Comparison of ENCODE assay signal across 9 cellular contexts in genomic region chr3:135736740-135737139, GRCh38.
DNase-seq lines count a peak whose midpoint lies in the region; ATAC-seq and TF ChIP-seq lines count a peak whose summit lies in the region.
"Had no signal": no experiment of that assay in that cellular context is flagged by ENCODE, and none has a peak within 500 bp of the region (broad histone marks: within the 10 kb centered on the region; RNA-seq: fewer than 3 reads in every experiment).

No MANE protein-coding gene starts in this region.

- DNase-seq in activated CD8-positive, alpha-beta T cell treated with anti-CD3 and anti-CD28 coated beads for 36 hours = peak; percentile 22
- DNase-seq in activated CD8-positive, alpha-beta T cell treated with anti-CD3 and anti-CD28 coated beads, Interleukin-2, amount 10 ng/mL, durations not matched to agents 7 days and 5 days = no peak
- DNase-seq in brain microvascular endothelial cell (peak; percentile 1), Right ventricle myocardium superior (no peak), nephron progenitor cell (no peak)
- peak; percentile 25 for DNase-seq in stimulated activated CD8-positive, alpha-beta memory T cell treated with anti-CD3 and anti-CD28 coated beads, Interleukin-4, amount 100 ng/mL, for 48 hours
- DNase-seq in activated CD4-positive, CD25-positive, alpha-beta regulatory T cell (lab: John Stamatoyannopoulos, UW) = no peak
- DNase-seq: activated T-cell treated with anti-CD3 and anti-CD28 coated beads for 4 hours had no signal

- H3K9me3 ChIP-seq in Loucy (ENCODE audit: insufficient read depth, low read depth, low read length) = no peaks in the 10 kb centered on the region; the same call in 1 of the 2 replicates

- no peak overlapping the region for H3K27ac Mint-ChIP-seq in activated CD8-positive, alpha-beta T cell treated with anti-CD3 and anti-CD28 coated beads for 36 hours
- H3K27ac Mint-ChIP-seq in activated CD8-positive, alpha-beta T cell treated with anti-CD3 and anti-CD28 coated beads, Interleukin-2, amount 10 ng/mL, durations not matched to agents 7 days and 5 days = no peak overlapping the region
- H3K27ac Mint-ChIP-seq in nephron progenitor cell = no peak overlapping the region

- no peak for ATAC-seq in activated CD8-positive, alpha-beta T cell treated with anti-CD3 and anti-CD28 coated beads for 36 hours
- ATAC-seq in activated CD8-positive, alpha-beta T cell treated with anti-CD3 and anti-CD28 coated beads, Interleukin-2, amount 10 ng/mL, durations not matched to agents 7 days and 5 days = no peak
- no peak for ATAC-seq in Right ventricle myocardium superior (ENCODE audit: poor library complexity)

- no peak overlapping the region for H3K27ac ChIP-seq in brain microvascular endothelial cell

- no peak for TF ChIP-seq CTCF in activated CD8-positive, alpha-beta T cell treated with anti-CD3 and anti-CD28 coated beads for 36 hours (IDR thresholded peaks at IDR 0.05)
- TF ChIP-seq CTCF in Loucy (conservative IDR thresholded peaks at IDR 0.05; ENCODE audit: low read length) (peak; percentile 68), brain microvascular endothelial cell (IDR thresholded peaks at IDR 0.05; ENCODE audit: low read depth, low read length, missing control alignments) (peak; percentile 41), nephron progenitor cell (IDR thresholded peaks at IDR 0.05) (no peak)

- H3K4me3 Mint-ChIP-seq in activated CD8-positive, alpha-beta T cell treated with anti-CD3 and anti-CD28 coated beads for 36 hours = no peak overlapping the region
- H3K4me3 Mint-ChIP-seq in activated CD8-positive, alpha-beta T cell treated with anti-CD3 and anti-CD28 coated beads, Interleukin-2, amount 10 ng/mL, durations not matched to agents 7 days and 5 days = no peak overlapping the region
- H3K4me3 Mint-ChIP-seq in nephron progenitor cell = no peak overlapping the region

- H3K4me1 Mint-ChIP-seq in activated CD8-positive, alpha-beta T cell treated with anti-CD3 and anti-CD28 coated beads for 36 hours (ENCODE audit: low read depth) = no peaks in the 10 kb centered on the region
- no peaks in the 10 kb centered on the region for H3K4me1 Mint-ChIP-seq in activated CD8-positive, alpha-beta T cell treated with anti-CD3 and anti-CD28 coated beads, Interleukin-2, amount 10 ng/mL, durations not matched to agents 7 days and 5 days (ENCODE audit: low read depth)
- H3K4me1 Mint-ChIP-seq in nephron progenitor cell = peaks cover 15% of the 10 kb centered on the region

- no peaks in the 10 kb centered on the region for H3K36me3 Mint-ChIP-seq in activated CD8-positive, alpha-beta T cell treated with anti-CD3 and anti-CD28 coated beads for 36 hours (ENCODE audit: low read depth)
- no peaks in the 10 kb centered on the region for H3K36me3 Mint-ChIP-seq in activated CD8-positive, alpha-beta T cell treated with anti-CD3 and anti-CD28 coated beads, Interleukin-2, amount 10 ng/mL, durations not matched to agents 7 days and 5 days (ENCODE audit: low read depth)
- peaks cover 14% of the 10 kb centered on the region for H3K36me3 Mint-ChIP-seq in nephron progenitor cell (ENCODE audit: low read depth)

- no peak overlapping the region for H3K4me2 ChIP-seq in Loucy (ENCODE audit: low read depth, low read length, poor library complexity, severe bottlenecking)

- no peak overlapping the region for H2AFZ ChIP-seq in Loucy (ENCODE audit: low read length)

- no peaks in the 10 kb centered on the region for H3K4me1 ChIP-seq in Loucy (ENCODE audit: insufficient read depth, low read length, poor library complexity, severe bottlenecking)

- no peaks in the 10 kb centered on the region for H3K79me2 ChIP-seq in Loucy (ENCODE audit: insufficient read depth, low read length)

- CTCF ChIA-PET in activated CD8-positive, alpha-beta T cell treated with anti-CD3 and anti-CD28 coated beads for 36 hours (lab: Charles Lee) = interaction anchor here (0.9 to 1.5 kb wide), 3 partner anchors 158 to 307 kb away, joined by 3 read pairs; no protein-coding TSS in a partner anchor
- CTCF ChIA-PET in activated CD8-positive, alpha-beta T cell treated with anti-CD3 and anti-CD28 coated beads, Interleukin-2, amount 10 ng/mL, durations not matched to agents 7 days and 5 days (lab: Charles Lee) = interaction anchor here (1.0 to 1.6 kb wide), 2 partner anchors 158 to 306 kb away, joined by 5 to 8 read pairs; no protein-coding TSS in a partner anchor

- in situ Hi-C loops in brain microvascular endothelial cell (cut with HindIII; ENCODE audit: low pct_ligation_motif_present, low sequenced_read_pairs) = no loop called here

- POLR2A ChIA-PET in activated CD8-positive, alpha-beta T cell treated with anti-CD3 and anti-CD28 coated beads for 36 hours (lab: Charles Lee) = no interaction called here
- POLR2A ChIA-PET in activated CD8-positive, alpha-beta T cell treated with anti-CD3 and anti-CD28 coated beads, Interleukin-2, amount 10 ng/mL, durations not matched to agents 7 days and 5 days (lab: Charles Lee) = no interaction called here

- H3K36me3 ChIP-seq in Loucy (ENCODE audit: insufficient read depth, low read length) = no peaks in the 10 kb centered on the region
- no peaks in the 10 kb centered on the region for H3K36me3 ChIP-seq in brain microvascular endothelial cell (replicated peaks)

- H3K27me3 ChIP-seq in Loucy (ENCODE audit: insufficient read depth, low read length, poor library complexity, severe bottlenecking) (no peaks in the 10 kb centered on the region), brain microvascular endothelial cell (replicated peaks) (no peaks in the 10 kb centered on the region)

- H3K9me2 ChIP-seq in Loucy (replicated peaks; ENCODE audit: low read depth, low read length) = no peaks in the 10 kb centered on the region

- H3K9ac ChIP-seq in Loucy (ENCODE audit: low read depth, low read length, poor library complexity, severe bottlenecking) = no peak overlapping the region

- no peak overlapping the region for H3K4me3 ChIP-seq in Loucy (ENCODE audit: low read length, poor library complexity, severe bottlenecking)
- H3K4me3 ChIP-seq in brain microvascular endothelial cell (ENCODE audit: low read depth, low read length) = no peak overlapping the region

- H3K9me3 Mint-ChIP-seq in activated CD8-positive, alpha-beta T cell treated with anti-CD3 and anti-CD28 coated beads for 36 hours = peaks cover 7% of the 10 kb centered on the region
- peaks cover 18% of the 10 kb centered on the region for H3K9me3 Mint-ChIP-seq in activated CD8-positive, alpha-beta T cell treated with anti-CD3 and anti-CD28 coated beads, Interleukin-2, amount 10 ng/mL, durations not matched to agents 7 days and 5 days (ENCODE audit: insufficient read depth)
- peaks cover 51% of the 10 kb centered on the region for H3K9me3 Mint-ChIP-seq in nephron progenitor cell

- peaks cover 1% of the 10 kb centered on the region for H3K27me3 Mint-ChIP-seq in activated CD8-positive, alpha-beta T cell treated with anti-CD3 and anti-CD28 coated beads for 36 hours
- H3K27me3 Mint-ChIP-seq in activated CD8-positive, alpha-beta T cell treated with anti-CD3 and anti-CD28 coated beads, Interleukin-2, amount 10 ng/mL, durations not matched to agents 7 days and 5 days (ENCODE audit: low read depth) = no peaks in the 10 kb centered on the region
- no peaks in the 10 kb centered on the region for H3K27me3 Mint-ChIP-seq in nephron progenitor cell (ENCODE audit: low read depth, poor library complexity)

- H4K20me1 ChIP-seq in Loucy (ENCODE audit: insufficient read depth, low read length, poor library complexity, severe bottlenecking) = no peaks in the 10 kb centered on the region

- H3F3A ChIP-seq in Loucy (ENCODE audit: low read depth) = no peaks in the 10 kb centered on the region

- intact Hi-C loops in activated CD8-positive, alpha-beta T cell treated with anti-CD3 and anti-CD28 coated beads for 36 hours (cut with micrococcal nuclease) = no loop called here
- intact Hi-C loops in Right ventricle myocardium superior (cut with DNase I) = no loop called here

Comparison
In these comparisons a context has a peak if more than half of its experiments do, and no peak if none do; other contexts are left out.
1. DNase-seq: peak in activated CD8-positive, alpha-beta T cell treated with anti-CD3 and anti-CD28 coated beads for 36 hours (single experiment), brain microvascular endothelial cell (single experiment) and stimulated activated CD8-positive, alpha-beta memory T cell treated with anti-CD3 and anti-CD28 coated beads, Interleukin-4, amount 100 ng/mL, for 48 hours (single experiment); none in activated CD8-positive, alpha-beta T cell treated with anti-CD3 and anti-CD28 coated beads, Interleukin-2, amount 10 ng/mL, durations not matched to agents 7 days and 5 days (single experiment), Right ventricle myocardium superior (single experiment), activated CD4-positive, CD25-positive, alpha-beta regulatory T cell (0 of 4) and nephron progenitor cell (single experiment).
2. CTCF ChIP-seq: peak in Loucy (single experiment) and brain microvascular endothelial cell (single experiment); none in activated CD8-positive, alpha-beta T cell treated with anti-CD3 and anti-CD28 coated beads for 36 hours (single experiment) and nephron progenitor cell (single experiment).